In genomic region chr17:57724729-57725125, GRCh38 we compare ENCODE assay signal across 23 cellular contexts. TPM values are rescaled to one million over a fixed set of nuclear protein-coding genes. Genes with fewer than 3 reads are reported as not detected.
DNase-seq lines count a peak whose midpoint lies in the region; ATAC-seq, FAIRE-seq and TF ChIP-seq lines count a peak whose summit lies in the region.
"Had no signal": no experiment of that assay in that cellular context is flagged by ENCODE, and none has a peak within 500 bp of the region (broad histone marks: within the 10 kb centered on the region; RNA-seq: fewer than 3 reads in every experiment).

No MANE protein-coding gene starts in this region.

- no peak overlapping the region for H3K9ac ChIP-seq in neural progenitor cell

- H3K36me3 Mint-ChIP-seq in glutamatergic neuron (ENCODE audit: unreplicated experiment) (no peaks in the 10 kb centered on the region), neural progenitor cell (no peaks in the 10 kb centered on the region), T-helper 17 cell (ENCODE audit: low read depth) (no peaks in the 10 kb centered on the region)
- H3K36me3 Mint-ChIP-seq: CD4-positive, CD25-positive, alpha-beta regulatory T cell had no signal

- H3K4me2 ChIP-seq in neural progenitor cell: no peak overlapping the region
- H3K4me2 ChIP-seq: PC-9 had no signal

- DNase-seq in Right ventricle myocardium inferior (ENCODE audit: missing footprints): no peak
- DNase-seq in cardiac septum (ENCODE audit: low spot score): no peak
- no peak for DNase-seq in HTR-8/SVneo (ENCODE audit: insufficient read length, low spot score)
- DNase-seq in glutamatergic neuron: no peak
- DNase-seq in neural progenitor cell (ENCODE audit: low spot score): no peak
- DNase-seq in T-helper 17 cell: no peak
- DNase-seq in dedifferentiated amniotic fluid mesenchymal stem cell (ENCODE audit: extremely low spot score): no peak
- DNase-seq: 8988T; AML-193; CD4-positive, CD25-positive, alpha-beta regulatory T cell; DMS79 treated with DMSO at 0.1 percent for 48 hours; NCI-H1417; NCI-H187 treated with DMSO at 0.1 percent for 48 hours; NCI-H2107; PC-9; RPMI8226; SHP77 treated with DMSO at 0.1 percent for 48 hours had no signal

- ATAC-seq in Right ventricle myocardium inferior: peak; percentile 38
- ATAC-seq in HG03571 (IDR thresholded peaks at IDR 0.05; ENCODE audit: unreplicated experiment): no peak
- no peak for ATAC-seq in T-helper 17 cell

- no peak overlapping the region for H3K27ac ChIP-seq in neural progenitor cell
- H3K27ac ChIP-seq: PC-9 had no signal

- intact Hi-C loops in Right ventricle myocardium inferior (cut with DNase I) (no loop called here), cardiac septum (cut with DNase I) (no loop called here)

- no peak overlapping the region for H3K4me3 ChIP-seq in neural progenitor cell
- H3K4me3 ChIP-seq: K562, MG63, PC-9 had no signal

- H3K27ac Mint-ChIP-seq in glutamatergic neuron (ENCODE audit: unreplicated experiment): peak overlapping the region; percentile 91
- peak overlapping the region; percentile 7 for H3K27ac Mint-ChIP-seq in neural progenitor cell
- no peak overlapping the region for H3K27ac Mint-ChIP-seq in T-helper 17 cell
- H3K27ac Mint-ChIP-seq: CD4-positive, CD25-positive, alpha-beta regulatory T cell had no signal

- peaks cover 6% of the 10 kb centered on the region for H3K4me1 ChIP-seq in neural progenitor cell

- H4K20me1 ChIP-seq in neural progenitor cell (ENCODE audit: low read depth): no peaks in the 10 kb centered on the region

- peaks cover 22% of the 10 kb centered on the region for H3K27me3 Mint-ChIP-seq in glutamatergic neuron (ENCODE audit: unreplicated experiment)
- H3K27me3 Mint-ChIP-seq in neural progenitor cell (ENCODE audit: insufficient read depth, low read depth): peaks cover 8% of the 10 kb centered on the region
- H3K27me3 Mint-ChIP-seq in T-helper 17 cell: peaks cover 28% of the 10 kb centered on the region

- H3F3A ChIP-seq in neural progenitor cell (ENCODE audit: low read depth): no peaks in the 10 kb centered on the region

- peak; percentile 42 for FAIRE-seq in HTR-8/SVneo (lab: Jason Lieb, UNC)
- FAIRE-seq: K562 had no signal

- H3K4me3 Mint-ChIP-seq in glutamatergic neuron (ENCODE audit: unreplicated experiment): no peak overlapping the region
- H3K4me3 Mint-ChIP-seq in neural progenitor cell: no peak overlapping the region
- H3K4me3 Mint-ChIP-seq in T-helper 17 cell: no peak overlapping the region
- H3K4me3 Mint-ChIP-seq: CD4-positive, CD25-positive, alpha-beta regulatory T cell had no signal

- H3K4me1 Mint-ChIP-seq in glutamatergic neuron (ENCODE audit: low read depth, unreplicated experiment) (peaks cover 51% of the 10 kb centered on the region), neural progenitor cell (peaks cover 49% of the 10 kb centered on the region), T-helper 17 cell (peaks cover 5% of the 10 kb centered on the region)
- H3K4me1 Mint-ChIP-seq: CD4-positive, CD25-positive, alpha-beta regulatory T cell had no signal

- no peaks in the 10 kb centered on the region for H3K27me3 ChIP-seq in neural progenitor cell
- H3K27me3 ChIP-seq: MG63 had no signal

- no peak overlapping the region for H2AFZ ChIP-seq in neural progenitor cell (replicated peaks)
- H2AFZ ChIP-seq: PC-9 had no signal

- TF ChIP-seq CTCF in glutamatergic neuron (IDR thresholded peaks at IDR 0.05; ENCODE audit: partially characterized antibody, unreplicated experiment) (no peak), neural progenitor cell (IDR thresholded peaks at IDR 0.05) (no peak)

- H3K36me3 ChIP-seq in neural progenitor cell: no peaks in the 10 kb centered on the region
- H3K36me3 ChIP-seq: MG63 had no signal

- no peaks in the 10 kb centered on the region for H3K9me3 ChIP-seq in neural progenitor cell (ENCODE audit: low read depth)
- H3K9me3 ChIP-seq in T-helper 17 cell (ENCODE audit: control insufficient read depth, low read length, poor library complexity, severe bottlenecking): no peaks in the 10 kb centered on the region
- H3K9me3 ChIP-seq: MG63 had no signal

- no peaks in the 10 kb centered on the region for H3K79me2 ChIP-seq in neural progenitor cell (ENCODE audit: low read depth)

- H3K9me3 Mint-ChIP-seq in glutamatergic neuron (ENCODE audit: unreplicated experiment) (peaks cover 26% of the 10 kb centered on the region), neural progenitor cell (no peaks in the 10 kb centered on the region)
- H3K9me3 Mint-ChIP-seq: CD4-positive, CD25-positive, alpha-beta regulatory T cell had no signal

RNA-seq across cellular contexts. Expression of gene CCDC182, which starts 20.4 kb away (rescaled TPM):
- total RNA-seq in Right ventricle myocardium inferior (not detected), cardiac septum (not detected), glutamatergic neuron (ENCODE audit: unreplicated experiment) (not detected), neural progenitor cell (ENCODE audit: low replicate concordance) (not detected in 2 replicates), T-helper 17 cell (not detected)
- total RNA-seq: CD4-positive, CD25-positive, alpha-beta regulatory T cell; H7; K562; LHCN-M2; NCI-H460; PC-9 had no signal
